22 cellular contexts compared by ENCODE assay signal in the genomic region with DNA sequence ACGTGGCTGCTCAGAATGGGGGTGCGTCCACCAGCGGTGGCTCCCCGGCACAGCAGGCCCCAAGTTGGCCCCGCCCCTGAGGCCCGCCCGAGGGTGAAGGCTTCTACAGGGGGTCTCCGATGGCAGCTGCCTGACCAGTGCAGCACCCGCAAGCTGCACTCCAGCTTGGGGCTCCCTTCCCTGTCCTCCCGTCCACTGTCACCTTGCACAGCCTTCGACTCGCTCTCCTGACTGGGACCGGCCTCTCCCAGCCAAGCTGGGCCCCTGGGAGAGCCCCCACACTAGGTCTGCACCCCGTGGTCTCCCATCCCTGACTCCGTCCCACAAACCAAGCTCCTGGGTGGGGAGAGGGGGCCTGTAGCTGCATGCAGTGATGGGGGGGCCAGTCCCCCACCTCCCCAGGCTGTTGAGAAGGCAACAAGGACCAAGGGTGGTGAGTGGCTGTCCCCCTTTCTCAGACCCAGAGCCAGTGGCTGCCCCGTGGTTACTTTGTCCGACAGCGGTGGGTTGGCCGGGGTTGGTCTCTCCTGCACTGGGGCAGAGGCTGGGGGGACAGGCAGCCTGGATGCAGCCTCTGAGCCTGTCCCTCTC.
DNase-seq lines count a peak whose midpoint lies in the region; ATAC-seq, FAIRE-seq and TF ChIP-seq lines count a peak whose summit lies in the region.
"Had no signal": no experiment of that assay in that cellular context is flagged by ENCODE, and none has a peak within 500 bp of the region (broad histone marks: within the 10 kb centered on the region; RNA-seq: fewer than 3 reads in every experiment).

No MANE protein-coding gene starts in this region.

- H3K79me2 ChIP-seq in HepG2 (ENCODE audit: insufficient read depth, low read length): no peaks in the 10 kb centered on the region

- no peak overlapping the region for H3K4me2 ChIP-seq in HepG2 (ENCODE audit: low read depth, low read length)
- H3K4me2 ChIP-seq: SK-N-SH had no signal

- no peak for FAIRE-seq in HepG2 (lab: Jason Lieb, UNC)

- no peak overlapping the region for H3K4me3 ChIP-seq in right lobe of liver
- H3K4me3 ChIP-seq in HepG2 (replicated peaks in 1 of 3; ENCODE audit: insufficient read depth in 1 of 3, low read depth in 2 of 3, low read length in 3 of 3): no peak overlapping the region
- H3K4me3 ChIP-seq in endodermal cell (ENCODE audit: low read length): no peak overlapping the region
- no peak overlapping the region for H3K4me3 ChIP-seq in esophagus muscularis mucosa
- H3K4me3 ChIP-seq: breast epithelium, colonic mucosa, gastroesophageal sphincter, lung, tibial nerve had no signal

- intact Hi-C loops in right lobe of liver (cut with DNase I): no loop called here
- intact Hi-C loops in HepG2 (cut with micrococcal nuclease; ENCODE audit: unreplicated experiment): no loop called here
- intact Hi-C loops in esophagus muscularis mucosa (cut with DNase I): no loop called here

- H3K27ac Mint-ChIP-seq in endodermal cell (no peak overlapping the region), nephron (peak overlapping the region; percentile 30 to 86 (median 65))
- H3K27ac Mint-ChIP-seq: activated CD4-positive, alpha-beta T cell treated with anti-CD3 and anti-CD28 coated beads, Interleukin-2, amount 10 ng/mL, durations not matched to agents 24 days and 14 days; CD4-positive, CD25-positive, alpha-beta regulatory T cell had no signal

- CTCF ChIA-PET in HepG2 (lab: Yijun Ruan, JAX; ENCODE audit: low intra/inter-chr PET ratio, low total read pairs): no interaction called here

- DNase-seq in right lobe of liver (peak in 2 of 3 donors; percentile 17 to 34), HepG2 (ENCODE audit: low spot score) (no peak), endodermal cell (peak; percentile 37), ureter (ENCODE audit: low spot score) (peak; percentile 30), esophagus muscularis mucosa (ENCODE audit: extremely low spot score) (no peak), NCI-H1436 treated with DMSO at 0.1 percent for 48 hours (lab: John Stamatoyannopoulos, UW) (no peak)
- DNase-seq: activated CD4-positive, alpha-beta T cell treated with anti-CD3 and anti-CD28 coated beads, Interleukin-2, amount 10 ng/mL, durations not matched to agents 24 days and 14 days; CD4-positive, CD25-positive, alpha-beta regulatory T cell; colonic mucosa; EL; NCI-H1930; NCI-H2227 treated with DMSO at 0.1 percent for 48 hours; NCI-H748 treated with DMSO at 0.1 percent for 48 hours; stimulated activated naive CD4-positive, alpha-beta T cell treated with Interleukin-2 at 50 U/mL for 16 hours had no signal

- H3K4me3 Mint-ChIP-seq in endodermal cell: no peak overlapping the region
- peak overlapping the region in 1 of 3 experiments; percentile 45 for H3K4me3 Mint-ChIP-seq in nephron
- H3K4me3 Mint-ChIP-seq: activated CD4-positive, alpha-beta T cell treated with anti-CD3 and anti-CD28 coated beads, Interleukin-2, amount 10 ng/mL, durations not matched to agents 24 days and 14 days; CD4-positive, CD25-positive, alpha-beta regulatory T cell had no signal

- in situ Hi-C loops in HepG2 (cut with HindIII; ENCODE audit: extremely low pct_ligation_motif_present, low pct_unique_long_range_greater_than_20kb): no loop called here

- H4K20me1 ChIP-seq in HepG2 (ENCODE audit: insufficient read depth, low read length): no peaks in the 10 kb centered on the region

- TF ChIP-seq CTCF in right lobe of liver (IDR thresholded peaks at IDR 0.05) (no peak), HepG2 (CRISPR knock-in tag; IDR thresholded peaks at IDR 0.05) (no peak), endodermal cell (conservative IDR thresholded peaks at IDR 0.05) (no peak), nephron (IDR thresholded peaks at IDR 0.05; ENCODE audit: unreplicated experiment in 3 of 3) (no peak), esophagus muscularis mucosa (IDR thresholded peaks at IDR 0.05) (no peak)

- H3K4me1 Mint-ChIP-seq in endodermal cell (no peaks in the 10 kb centered on the region), nephron (peaks cover 33% of the 10 kb centered on the region)
- H3K4me1 Mint-ChIP-seq: activated CD4-positive, alpha-beta T cell treated with anti-CD3 and anti-CD28 coated beads, Interleukin-2, amount 10 ng/mL, durations not matched to agents 24 days and 14 days; CD4-positive, CD25-positive, alpha-beta regulatory T cell had no signal

- BruUV-seq in HepG2 (replicated peaks; lab: Mats Ljungman, UMichigan): no TSS peak

- H3K36me3 ChIP-seq in right lobe of liver: no peaks in the 10 kb centered on the region
- H3K36me3 ChIP-seq in HepG2 (replicated peaks in 1 of 2; ENCODE audit: control insufficient read depth in 1 of 2, insufficient read depth in 2 of 2, low read length in 2 of 2): no peaks in the 10 kb centered on the region
- no peaks in the 10 kb centered on the region for H3K36me3 ChIP-seq in endodermal cell (ENCODE audit: control insufficient read depth, insufficient read depth, low read length)
- H3K36me3 ChIP-seq in esophagus muscularis mucosa: no peaks in the 10 kb centered on the region
- H3K36me3 ChIP-seq: breast epithelium, colonic mucosa, gastroesophageal sphincter, neutrophil, tibial nerve had no signal

- H3K27me3 ChIP-seq in right lobe of liver (no peaks in the 10 kb centered on the region), HepG2 (ENCODE audit: control insufficient read depth in 1 of 2, insufficient read depth in 2 of 2, low read length in 2 of 2) (peaks cover 2 to 44% of the 10 kb centered on the region in 2 experiments; a peak in 3 of 5 replicates), endodermal cell (ENCODE audit: control insufficient read depth, insufficient read depth, low read length, poor library complexity, severe bottlenecking) (no peaks in the 10 kb centered on the region), esophagus muscularis mucosa (peaks cover 0 to 32% (median 0%) of the 10 kb centered on the region in 4 donors)
- H3K27me3 ChIP-seq: colonic mucosa, neutrophil, tibial nerve had no signal

- no peak for TF ChIP-seq RAD21 in HepG2 (CRISPR knock-in tag; IDR thresholded peaks at IDR 0.05)

- H3K36me3 Mint-ChIP-seq in endodermal cell (ENCODE audit: low read depth) (no peaks in the 10 kb centered on the region), nephron (ENCODE audit: low read depth) (peaks cover 3% of the 10 kb centered on the region)
- H3K36me3 Mint-ChIP-seq: CD4-positive, CD25-positive, alpha-beta regulatory T cell had no signal

- H3K9ac ChIP-seq in HepG2 (ENCODE audit: insufficient read depth, low read depth, low read length) (no peak overlapping the region), endodermal cell (ENCODE audit: extremely low read depth, low read length, poor library complexity, severe bottlenecking) (no peak overlapping the region)
- H3K9ac ChIP-seq: SK-N-SH had no signal

- TF ChIP-seq EP300 in HepG2 (IDR thresholded peaks at IDR 0.05; ENCODE audit: low read depth in 2 of 2, low read length in 2 of 2) (no peak), HepG2 (CRISPR knock-in tag; IDR thresholded peaks at IDR 0.05; ENCODE audit: borderline replicate concordance) (no peak), esophagus muscularis mucosa (IDR thresholded peaks at IDR 0.05) (no peak)

- 67% methylated on average over 1 of the region's 19 CpGs for WGBS in right lobe of liver (ENCODE audit: insufficient coverage, low coverage, low lambda C conversion rate, missing lambda C conversion rate)
- 0% methylated on average over 1 of the region's 19 CpGs for WGBS in HepG2 (ENCODE audit: low lambda C conversion rate)
- WGBS in endodermal cell (ENCODE audit: insufficient coverage in 1 of 2, insufficient read length in 1 of 2), 2 experiments: 87 to 93% methylated on average over 3 to 19 of the region's 19 CpGs
- WGBS in esophagus muscularis mucosa: 83% methylated on average over 19 of the region's 19 CpGs

- no peak overlapping the region for H2AFZ ChIP-seq in HepG2 (ENCODE audit: low read length)

- H3K4me1 ChIP-seq in right lobe of liver (no peaks in the 10 kb centered on the region), HepG2 (ENCODE audit: insufficient read depth, low read length) (no peaks in the 10 kb centered on the region), endodermal cell (ENCODE audit: control insufficient read depth, insufficient read depth, low read length) (no peaks in the 10 kb centered on the region), esophagus muscularis mucosa (peaks cover 0 to 8% (median 5%) of the 10 kb centered on the region in 4 donors)
- H3K4me1 ChIP-seq: breast epithelium, colonic mucosa, gastroesophageal sphincter, tibial nerve had no signal

- ATAC-seq in right lobe of liver: no peak
- no peak for ATAC-seq in HepG2
- ATAC-seq: HCT116 had no signal

- POLR2A ChIA-PET in HepG2 (lab: Yijun Ruan, JAX): no interaction called here

- TF ChIP-seq POLR2A in right lobe of liver (IDR thresholded peaks at IDR 0.05): no peak
- no peak for TF ChIP-seq POLR2A in HepG2 (IDR thresholded peaks at IDR 0.05; ENCODE audit: insufficient read depth in 1 of 2, low read depth in 2 of 2, low read length in 2 of 2)
- TF ChIP-seq POLR2A in esophagus muscularis mucosa (IDR thresholded peaks at IDR 0.05; ENCODE audit: low read depth): no peak

- H3K27ac ChIP-seq in right lobe of liver (no peak overlapping the region), HepG2 (ENCODE audit: extremely low read length, insufficient read depth, low read length) (no peak overlapping the region), endodermal cell (ENCODE audit: low read depth, low read length) (no peak overlapping the region), esophagus muscularis mucosa (replicated peaks in 1 of 4) (no peak overlapping the region)
- H3K27ac ChIP-seq: breast epithelium, colonic mucosa, gastroesophageal sphincter, neutrophil, tibial nerve had no signal

- H3K9me3 ChIP-seq in right lobe of liver (no peaks in the 10 kb centered on the region), HepG2 (ENCODE audit: low read length) (no peaks in the 10 kb centered on the region), endodermal cell (ENCODE audit: control insufficient read depth, low read length) (no peaks in the 10 kb centered on the region), esophagus muscularis mucosa (peaks cover 0 to 14% (median 12%) of the 10 kb centered on the region in 4 donors)
- H3K9me3 ChIP-seq: colonic mucosa, neutrophil, SK-N-SH had no signal

- H3K9me3 Mint-ChIP-seq in endodermal cell (no peaks in the 10 kb centered on the region), nephron (peaks cover 2% of the 10 kb centered on the region)
- H3K9me3 Mint-ChIP-seq: activated CD4-positive, alpha-beta T cell treated with anti-CD3 and anti-CD28 coated beads, Interleukin-2, amount 10 ng/mL, durations not matched to agents 24 days and 14 days had no signal

- no peaks in the 10 kb centered on the region for H3K27me3 Mint-ChIP-seq in endodermal cell (ENCODE audit: insufficient read depth)
- peaks cover 19% of the 10 kb centered on the region for H3K27me3 Mint-ChIP-seq in nephron (ENCODE audit: low read depth)
- H3K27me3 Mint-ChIP-seq: activated CD4-positive, alpha-beta T cell treated with anti-CD3 and anti-CD28 coated beads, Interleukin-2, amount 10 ng/mL, durations not matched to agents 24 days and 14 days; CD4-positive, CD25-positive, alpha-beta regulatory T cell had no signal

TF ChIP-seq in HepG2, 621 proteins besides CTCF, POLR2A, EP300 and RAD21 (continues in another document):
- TF ChIP-seq SP1 (IDR thresholded peaks at IDR 0.05) (no peak), SP1 (CRISPR knock-in tag; IDR thresholded peaks at IDR 0.05) (no peak), RFX5 (IDR thresholded peaks at IDR 0.05; ENCODE audit: low read depth, low read length) (no peak), IRX3 (CRISPR knock-in tag; IDR thresholded peaks at IDR 0.05; ENCODE audit: borderline replicate concordance, low read depth) (no peak)

Comparison
In these comparisons a context has a peak if more than half of its experiments do, and no peak if none do; other contexts are left out.
1. DNase-seq: peak in right lobe of liver (2 of 3), endodermal cell (single experiment) and ureter (single experiment); none in HepG2 (single experiment), esophagus muscularis mucosa (single experiment) and NCI-H1436 treated with DMSO at 0.1 percent for 48 hours (single experiment).